Comparison of ENCODE assay signal across 2 cellular contexts in genomic region chr5:118653926-118654325, GRCh38.
TF ChIP-seq lines count a peak whose summit lies in the region.

No MANE protein-coding gene starts in this region.

TF ChIP-seq in GM23338, 12 proteins besides CTCF, POLR2A, EP300 and RAD21:
- TF ChIP-seq ZNF114 (CRISPR knock-in tag; IDR thresholded peaks at IDR 0.05) (no peak), CREB1 (CRISPR knock-in tag; IDR thresholded peaks at IDR 0.05; ENCODE audit: low read depth) (no peak), ETS1 (IDR thresholded peaks at IDR 0.05) (no peak), EZH2phosphoT487 (IDR thresholded peaks at IDR 0.05; ENCODE audit: unreplicated experiment) (no peak), JUNB (IDR thresholded peaks at IDR 0.05; ENCODE audit: unreplicated experiment) (no peak), EZH2 (IDR thresholded peaks at IDR 0.05; ENCODE audit: low read depth, unreplicated experiment) (no peak), NANOG (IDR thresholded peaks at IDR 0.05; ENCODE audit: borderline replicate concordance) (no peak), ZNF331 (CRISPR knock-in tag; IDR thresholded peaks at IDR 0.05; ENCODE audit: low read depth) (no peak), STAT1 (IDR thresholded peaks at IDR 0.05; ENCODE audit: unreplicated experiment) (no peak)

TF ChIP-seq in H1, 55 proteins besides CTCF, POLR2A, EP300 and RAD21:
- TF ChIP-seq GTF2F1 (IDR thresholded peaks at IDR 0.05; ENCODE audit: borderline replicate concordance, low read depth, low read length), result no peak
- TF ChIP-seq SRF (IDR thresholded peaks at IDR 0.05; ENCODE audit: low read depth, low read length), result no peak
- TF ChIP-seq CHD7 (IDR thresholded peaks at IDR 0.05; ENCODE audit: insufficient replicate concordance, low read length), result no peak
- no peak for TF ChIP-seq BACH1 (IDR thresholded peaks at IDR 0.05; ENCODE audit: low read length)
- no peak for TF ChIP-seq SAP30 (IDR thresholded peaks at IDR 0.05; ENCODE audit: insufficient read depth, insufficient replicate concordance, low read length)
- no peak for TF ChIP-seq NANOG (IDR thresholded peaks at IDR 0.05; ENCODE audit: insufficient read depth, low read depth, low read length, poor library complexity, severe bottlenecking)
- no peak for TF ChIP-seq HDAC2 (IDR thresholded peaks at IDR 0.05; ENCODE audit: borderline replicate concordance in 1 of 2, low read depth in 2 of 2, low read length in 2 of 2)
- no peak for TF ChIP-seq RFX5 (IDR thresholded peaks at IDR 0.05; ENCODE audit: borderline replicate concordance, low read depth, low read length)
- TF ChIP-seq TAF1 (IDR thresholded peaks at IDR 0.05; ENCODE audit: low read depth, low read length), result no peak
- TF ChIP-seq SIN3A (conservative IDR thresholded peaks at IDR 0.05 in 1 of 2, IDR thresholded peaks at IDR 0.05 in 1 of 2; ENCODE audit: low read depth in 1 of 2, low read length in 2 of 2), result no peak
- TF ChIP-seq ASH2L (IDR thresholded peaks at IDR 0.05; ENCODE audit: low read length), result no peak
- no peak for TF ChIP-seq ATF2 (IDR thresholded peaks at IDR 0.05; ENCODE audit: low read length)
- no peak for TF ChIP-seq ATF3 (IDR thresholded peaks at IDR 0.05; ENCODE audit: insufficient read depth, low read depth, low read length)
- no peak for TF ChIP-seq SP2 (IDR thresholded peaks at IDR 0.05; ENCODE audit: low read length)
- TF ChIP-seq EGR1 (IDR thresholded peaks at IDR 0.05; ENCODE audit: borderline replicate concordance, low read depth, low read length), result no peak
